8 cellular contexts compared by ENCODE assay signal in the genomic region with DNA sequence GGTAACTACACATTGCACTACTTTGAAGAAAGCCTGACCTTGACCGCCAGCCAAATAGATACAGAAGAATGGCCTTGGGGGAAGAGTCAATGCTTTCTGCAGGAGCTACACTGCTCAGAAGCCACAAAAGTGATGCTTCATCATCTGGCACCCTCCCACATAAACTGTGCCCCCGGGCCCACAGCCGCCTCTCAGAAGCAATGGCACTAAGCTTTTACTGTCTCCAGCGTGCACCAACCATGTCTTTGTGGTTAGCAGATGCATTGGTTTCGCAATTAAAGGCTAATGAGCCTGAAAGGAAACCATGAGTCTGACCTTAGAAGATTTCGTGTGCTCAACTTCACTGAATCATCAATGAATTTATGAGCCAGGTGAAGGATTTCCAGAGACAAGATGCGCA.
DNase-seq lines count a peak whose midpoint lies in the region; ATAC-seq, FAIRE-seq and TF ChIP-seq lines count a peak whose summit lies in the region.
"Had no signal": no experiment of that assay in that cellular context is flagged by ENCODE, and none has a peak within 500 bp of the region (broad histone marks: within the 10 kb centered on the region; RNA-seq: fewer than 3 reads in every experiment).

No MANE protein-coding gene starts in this region.

- no peak for TF ChIP-seq POLR2A in suprapubic skin (IDR thresholded peaks at IDR 0.05)

- 36% methylated on average over 7 of the region's 7 CpGs for WGBS in suprapubic skin

- no peaks in the 10 kb centered on the region for H3K9me3 ChIP-seq in suprapubic skin
- H3K9me3 ChIP-seq: breast epithelium had no signal

- no peak overlapping the region for H3K4me3 ChIP-seq in suprapubic skin
- H3K4me3 ChIP-seq: breast epithelium had no signal

- DNase-seq in SKM-1 treated with dmso at 0.1 percent for 144 hours (lab: John Stamatoyannopoulos, UW; ENCODE audit: unreplicated experiment) (peak; percentile 91), amniotic stem cell (lab: John Stamatoyannopoulos, UW) (peak; percentile 43), D721Med (ENCODE audit: insufficient read length, low spot score) (no peak), suprapubic skin (ENCODE audit: low spot score in 2 of 2) (no peak)
- DNase-seq in stimulated activated CD4-positive, alpha-beta T cell treated with anti-CD3 and anti-CD28 coated beads, Interleukin-4, amount 100 ng/mL, for 24 hours = peak; percentile 88

- TF ChIP-seq CTCF in D721Med (IDR thresholded peaks at IDR 0.05; ENCODE audit: insufficient read depth, missing control alignments) (no peak), suprapubic skin (IDR thresholded peaks at IDR 0.05) (no peak)

- TF ChIP-seq EP300 in suprapubic skin (IDR thresholded peaks at IDR 0.05) = no peak

- H3K36me3 ChIP-seq in suprapubic skin = no peaks in the 10 kb centered on the region
- H3K36me3 ChIP-seq: breast epithelium had no signal

- no peaks in the 10 kb centered on the region for H3K27me3 ChIP-seq in suprapubic skin
- H3K27me3 ChIP-seq: breast epithelium had no signal

- ATAC-seq in GM19328 (IDR thresholded peaks at IDR 0.05; ENCODE audit: unreplicated experiment) (peak; percentile 67), HG03139 (IDR thresholded peaks at IDR 0.05; ENCODE audit: unreplicated experiment) (peak; percentile 65)

- FAIRE-seq in D721Med (lab: Jason Lieb, UNC) = no peak

- H3K4me1 ChIP-seq in suprapubic skin = peaks cover 1% of the 10 kb centered on the region
- H3K4me1 ChIP-seq: breast epithelium had no signal

- H3K27ac ChIP-seq in suprapubic skin = no peak overlapping the region
- H3K27ac ChIP-seq: breast epithelium had no signal

Comparison
In these comparisons a context has a peak if more than half of its experiments do, and no peak if none do; other contexts are left out.
1. DNase-seq: peak in SKM-1 treated with dmso at 0.1 percent for 144 hours (single experiment), amniotic stem cell (single experiment) and stimulated activated CD4-positive, alpha-beta T cell treated with anti-CD3 and anti-CD28 coated beads, Interleukin-4, amount 100 ng/mL, for 24 hours (single experiment); none in D721Med (single experiment) and suprapubic skin (0 of 2).